Comparison of ENCODE assay signal across 27 cellular contexts in the genomic region with DNA sequence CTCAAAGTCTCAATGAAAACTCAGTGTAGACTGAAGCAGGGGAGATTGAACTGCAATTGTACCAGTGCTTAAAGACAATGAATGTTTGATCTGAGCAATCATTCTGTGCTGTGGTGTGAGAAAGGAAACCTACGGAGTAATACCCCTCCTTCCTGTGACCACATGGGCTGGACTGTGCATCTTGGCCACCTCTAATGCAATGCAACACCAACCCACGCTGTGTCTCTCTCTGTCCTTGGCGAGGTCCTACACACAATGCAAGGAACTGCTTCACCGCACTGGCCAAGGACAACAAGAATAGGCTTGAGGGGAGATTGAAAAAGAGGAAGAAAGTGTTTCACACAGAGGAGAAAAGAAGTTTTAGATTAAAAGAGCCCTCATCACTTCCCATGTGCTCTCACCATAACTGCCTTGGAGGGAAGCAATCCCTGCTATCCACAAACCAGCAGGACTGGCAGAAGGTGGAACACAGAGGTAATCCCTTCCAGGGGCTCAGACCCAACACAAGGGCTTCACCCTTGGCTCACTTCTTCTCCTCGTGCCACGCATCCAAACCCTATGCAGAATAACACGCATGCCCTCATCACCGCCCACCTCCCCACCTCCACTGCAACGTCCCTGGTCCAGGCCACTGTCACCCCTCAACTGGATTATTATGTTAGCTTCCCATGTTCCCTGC.
"Had no signal": no experiment of that assay in that cellular context is flagged by ENCODE, and none has a peak within 500 bp of the region (broad histone marks: within the 10 kb centered on the region; RNA-seq: fewer than 3 reads in every experiment).

No MANE protein-coding gene starts in this region.

- H3K27ac ChIP-seq: coronary artery, epithelial cell of prostate, left lung, sigmoid colon had no signal

- H3K36me3 Mint-ChIP-seq: activated naive CD8-positive, alpha-beta T cell treated with anti-CD3 and anti-CD28 coated beads for 36 hours; immature natural killer cell; naive B cell had no signal

- H3K27me3 Mint-ChIP-seq: activated B cell treated with CpG ODN at 0.5 μM for 24 hours; activated naive CD8-positive, alpha-beta T cell treated with anti-CD3 and anti-CD28 coated beads for 36 hours; naive B cell had no signal

- H3K9me3 Mint-ChIP-seq: activated B cell treated with CpG ODN at 0.5 μM for 24 hours; activated naive CD8-positive, alpha-beta T cell treated with anti-CD3 and anti-CD28 coated beads for 36 hours; activated T-cell treated with anti-CD3 and anti-CD28 coated beads, Interleukin-2, amount 50 U/mL, for 4 hours; activated T-helper 2 cell treated with anti-CD3 and anti-CD28 coated beads, Interferon-gamma antibody, Interleukin-2, Interleukin-4, amounts not matched to agents 10 μg/mL and 5 μg/mL and 100 μg/mL, durations not matched to agents 14 hours and 24 hours and 36 hours; immature natural killer cell; T-helper 1 cell treated with Interleukin-12 subunit alpha and Interleukin-12 subunit beta and Interleukin-4 antibody, amounts not matched to agents 30 μg/mL and 1 μg/mL, for 36 hours had no signal

- DNase-seq: activated B cell treated with CpG ODN at 0.5 μM for 24 hours; activated CD4-positive, alpha-beta T cell treated with anti-CD3 and anti-CD28 coated beads for 36 hours; activated CD4-positive, alpha-beta T cell treated with anti-CD3 and anti-CD28 coated beads, Interleukin-2, amount 50 U/mL, for 48 hours; activated CD8-positive, alpha-beta memory T cell treated with anti-CD3 and anti-CD28 coated beads, Interleukin-2, amount 50 U/mL, for 48 hours; activated naive CD4-positive, alpha-beta T cell; activated naive CD8-positive, alpha-beta T cell treated with anti-CD3 and anti-CD28 coated beads for 36 hours; activated T-cell treated with anti-CD3 and anti-CD28 coated beads, Interleukin-2, amount 50 U/mL, for 4 hours; amniotic stem cell; cerebellar nuclear complex; foreskin fibroblast; immature natural killer cell; kidney glomerular epithelial cell; left lung; naive B cell; retina; sigmoid colon; stimulated activated CD4-positive, alpha-beta T cell treated with anti-CD3 and anti-CD28 coated beads, Interleukin-2, amount 100 ng/mL, for 48 hours; stimulated activated CD8-positive, alpha-beta memory T cell treated with anti-CD3 and anti-CD28 coated beads, Interleukin-4, amount 100 ng/mL, for 48 hours; stimulated activated naive CD4-positive, alpha-beta T cell; T1000 had no signal

- H3K36me3 ChIP-seq: left lung, sigmoid colon had no signal

- H3K4me3 Mint-ChIP-seq: activated B cell treated with CpG ODN at 0.5 μM for 24 hours; activated CD4-positive, alpha-beta T cell treated with anti-CD3 and anti-CD28 coated beads for 36 hours; activated naive CD8-positive, alpha-beta T cell treated with anti-CD3 and anti-CD28 coated beads for 36 hours; activated T-cell treated with anti-CD3 and anti-CD28 coated beads, Interleukin-2, amount 50 U/mL, for 4 hours; immature natural killer cell; naive B cell; T-helper 1 cell treated with Interleukin-12 subunit alpha and Interleukin-12 subunit beta and Interleukin-4 antibody, amounts not matched to agents 30 μg/mL and 1 μg/mL, for 36 hours had no signal

- H3K27me3 ChIP-seq: left lung, sigmoid colon had no signal

- H3K9me3 ChIP-seq: left lung, sigmoid colon had no signal

- H3K27ac Mint-ChIP-seq: activated B cell treated with CpG ODN at 0.5 μM for 24 hours; activated CD4-positive, alpha-beta T cell treated with anti-CD3 and anti-CD28 coated beads for 36 hours; activated naive CD8-positive, alpha-beta T cell treated with anti-CD3 and anti-CD28 coated beads for 36 hours; activated T-helper 2 cell treated with anti-CD3 and anti-CD28 coated beads, Interferon-gamma antibody, Interleukin-2, Interleukin-4, amounts not matched to agents 10 μg/mL and 5 μg/mL and 100 μg/mL, durations not matched to agents 14 hours and 24 hours and 36 hours; immature natural killer cell; progenitor cell of endocrine pancreas; T-helper 1 cell treated with Interleukin-12 subunit alpha and Interleukin-12 subunit beta and Interleukin-4 antibody, amounts not matched to agents 30 μg/mL and 1 μg/mL, for 36 hours had no signal

- H3K4me3 ChIP-seq: coronary artery, left lung, lung, sigmoid colon, smooth muscle cell had no signal

- H3K4me1 Mint-ChIP-seq: activated B cell treated with CpG ODN at 0.5 μM for 24 hours; activated CD4-positive, alpha-beta T cell treated with anti-CD3 and anti-CD28 coated beads for 36 hours; activated naive CD8-positive, alpha-beta T cell treated with anti-CD3 and anti-CD28 coated beads for 36 hours; immature natural killer cell; naive B cell had no signal

- ATAC-seq: activated CD4-positive, alpha-beta T cell treated with anti-CD3 and anti-CD28 coated beads for 36 hours; activated T-cell treated with anti-CD3 and anti-CD28 coated beads, Interleukin-2, amount 50 U/mL, for 4 hours; left lung had no signal

- H3K4me1 ChIP-seq: left lung, sigmoid colon had no signal
